In genomic region chr19:18580311-18580710, GRCh38 we compare ENCODE assay signal across 8 cellular contexts. TPM values are rescaled to one million over a fixed set of nuclear protein-coding genes. Genes with fewer than 3 reads are reported as not detected.
"Had no signal": no experiment of that assay in that cellular context is flagged by ENCODE, and none has a peak within 500 bp of the region (broad histone marks: within the 10 kb centered on the region; RNA-seq: fewer than 3 reads in every experiment).

No MANE protein-coding gene starts in this region.

- H3K27ac Mint-ChIP-seq: HFFc6 had no signal

- H3K9me3 Mint-ChIP-seq: HFFc6, IgD-negative memory B cell had no signal

- ATAC-seq: HCT116 had no signal

- H3K9me3 ChIP-seq: HAP-1 had no signal

- H3K27me3 Mint-ChIP-seq: IgD-negative memory B cell had no signal

- DNase-seq: GOT3, H7, HFFc6 had no signal

- H3K4me3 ChIP-seq: HAP-1 had no signal

- H3K27ac ChIP-seq: HL-60 had no signal

- FAIRE-seq: HTR-8/SVneo had no signal

- H3K4me3 Mint-ChIP-seq: HFFc6, IgD-negative memory B cell had no signal

- H3K36me3 Mint-ChIP-seq: IgD-negative memory B cell had no signal

- H3K4me1 ChIP-seq: HAP-1 had no signal

RNA-seq across cellular contexts. Expression of gene TMEM59L, which starts 32.4 kb away (rescaled TPM):
- polyA plus RNA-seq: IgD-negative memory B cell had no signal
